In genomic region chr19:11356074-11356397, GRCh38 we compare ENCODE assay signal across 7 cellular contexts. TPM values are rescaled to one million over a fixed set of nuclear protein-coding genes. Genes with fewer than 3 reads are reported as not detected.
DNase-seq lines count a peak whose midpoint lies in the region; ATAC-seq, FAIRE-seq and TF ChIP-seq lines count a peak whose summit lies in the region.

No MANE protein-coding gene starts in this region.

- peaks cover 9% of the 10 kb centered on the region for H3K4me1 Mint-ChIP-seq in activated naive CD8-positive, alpha-beta T cell (ENCODE audit: low read depth)
- peaks cover 11 to 20% of the 10 kb centered on the region in 2 donors for H3K4me1 Mint-ChIP-seq in stimulated activated naive B cell treated with anti-CD40 and anti-IgM and Interleukin-4, amounts not matched to agents 10 μg/mL and 1 μg/mL and 100 μg/mL, for 72 hours

- no peak for TF ChIP-seq CTCF in keratinocyte (optimal IDR thresholded peaks at IDR 0.05 in 1 of 3, IDR thresholded peaks at IDR 0.05 in 1 of 3, conservative IDR thresholded peaks at IDR 0.05 in 1 of 3; ENCODE audit: extremely low read depth in 1 of 3, insufficient read depth in 2 of 3, low read length in 3 of 3)

- no peak overlapping the region for H3K9ac ChIP-seq in HUES64 (ENCODE audit: low read depth, low read length)
- peak overlapping the region; percentile 33 for H3K9ac ChIP-seq in keratinocyte (ENCODE audit: control insufficient read depth, extremely low read depth, insufficient read depth, low read length)

- no peak for ATAC-seq in stimulated activated naive B cell treated with anti-CD40 and anti-IgM and Interleukin-4, amounts not matched to agents 10 μg/mL and 1 μg/mL and 100 μg/mL, for 72 hours (replicated peaks)

- no peak overlapping the region for H2AFZ ChIP-seq in keratinocyte (ENCODE audit: control insufficient read depth, low read length)

- H3K4me3 ChIP-seq in HUES64 (ENCODE audit: low read length) (peak overlapping the region; percentile 51; the same call in 1 of the 2 replicates), keratinocyte (ENCODE audit: control insufficient read depth in 2 of 3, extremely low read depth in 1 of 3, insufficient read depth in 2 of 3, low read depth in 1 of 3, low read length in 3 of 3) (peak overlapping the region; percentile 51 to 71 (median 62))

- no peaks in the 10 kb centered on the region for H4K20me1 ChIP-seq in keratinocyte (ENCODE audit: control insufficient read depth, extremely low read depth, insufficient read depth, low read length)

- H3K4me1 ChIP-seq in HUES64 (ENCODE audit: insufficient read depth, low read length) (no peaks in the 10 kb centered on the region), keratinocyte (ENCODE audit: control insufficient read depth, extremely low read depth, insufficient read depth, low read length) (peaks cover 12% of the 10 kb centered on the region)

- H3K36me3 ChIP-seq in HUES64 (ENCODE audit: insufficient read depth, low read length) (no peaks in the 10 kb centered on the region), keratinocyte (ENCODE audit: control insufficient read depth in 2 of 2, extremely low read depth in 1 of 2, insufficient read depth in 2 of 2, low read length in 2 of 2) (no peaks in the 10 kb centered on the region)

- peak overlapping the region; percentile 89 for H3K4me2 ChIP-seq in keratinocyte (ENCODE audit: control insufficient read depth, extremely low read depth, insufficient read depth, low read depth, low read length)

- 85% methylated on average over 6 of the region's 6 CpGs for WGBS in HUES64

- FAIRE-seq in keratinocyte (lab: Jason Lieb, UNC), result no peak
- FAIRE-seq in GM19239 (lab: Jason Lieb, UNC), result no peak

- dilution Hi-C loops in keratinocyte (cut with MboI; ENCODE audit: extremely low pct_ligation_motif_present, low sequenced_read_pairs), result no loop called here

- H3K4me3 Mint-ChIP-seq in activated naive CD8-positive, alpha-beta T cell, result peak overlapping the region; percentile 76
- peak overlapping the region; percentile 79 to 80 for H3K4me3 Mint-ChIP-seq in stimulated activated naive B cell treated with anti-CD40 and anti-IgM and Interleukin-4, amounts not matched to agents 10 μg/mL and 1 μg/mL and 100 μg/mL, for 72 hours

- H3K79me2 ChIP-seq in keratinocyte (ENCODE audit: control insufficient read depth, insufficient read depth, low read length), result no peaks in the 10 kb centered on the region

- H3K9me3 ChIP-seq in HUES64 (ENCODE audit: insufficient read depth, low read depth, low read length), result no peaks in the 10 kb centered on the region
- H3K9me3 ChIP-seq in keratinocyte (ENCODE audit: control insufficient read depth, low read depth, low read length), result no peaks in the 10 kb centered on the region

- peaks cover 2% of the 10 kb centered on the region for H3K9me1 ChIP-seq in keratinocyte (ENCODE audit: control insufficient read depth, extremely low read depth, insufficient read depth, low read length)

- no peaks in the 10 kb centered on the region for H3K9me3 Mint-ChIP-seq in activated naive CD8-positive, alpha-beta T cell (ENCODE audit: low read depth)
- H3K9me3 Mint-ChIP-seq in stimulated activated naive B cell treated with anti-CD40 and anti-IgM and Interleukin-4, amounts not matched to agents 10 μg/mL and 1 μg/mL and 100 μg/mL, for 72 hours, result no peaks in the 10 kb centered on the region

- H3K36me3 Mint-ChIP-seq in activated naive CD8-positive, alpha-beta T cell, result peaks cover 2% of the 10 kb centered on the region
- H3K36me3 Mint-ChIP-seq in stimulated activated naive B cell treated with anti-CD40 and anti-IgM and Interleukin-4, amounts not matched to agents 10 μg/mL and 1 μg/mL and 100 μg/mL, for 72 hours, result peaks cover 3 to 5% of the 10 kb centered on the region in 2 donors

- H3K27me3 ChIP-seq in HUES64 (ENCODE audit: insufficient read depth, low read length) (peaks cover 16% of the 10 kb centered on the region), keratinocyte (ENCODE audit: control insufficient read depth, extremely low read depth, insufficient read depth, low read length) (no peaks in the 10 kb centered on the region)

- no peak overlapping the region for H3K27ac Mint-ChIP-seq in activated naive CD8-positive, alpha-beta T cell
- H3K27ac Mint-ChIP-seq in stimulated activated naive B cell treated with anti-CD40 and anti-IgM and Interleukin-4, amounts not matched to agents 10 μg/mL and 1 μg/mL and 100 μg/mL, for 72 hours, result peak overlapping the region; percentile 15

- no peak overlapping the region for H3K27ac ChIP-seq in HUES64 (ENCODE audit: low read depth, low read length)
- no peak overlapping the region for H3K27ac ChIP-seq in keratinocyte (ENCODE audit: control insufficient read depth, insufficient read depth, low read length)

- H3K27me3 Mint-ChIP-seq in activated naive CD8-positive, alpha-beta T cell, result peaks cover 6% of the 10 kb centered on the region
- H3K27me3 Mint-ChIP-seq in stimulated activated naive B cell treated with anti-CD40 and anti-IgM and Interleukin-4, amounts not matched to agents 10 μg/mL and 1 μg/mL and 100 μg/mL, for 72 hours, result peaks cover 16 to 18% of the 10 kb centered on the region in 2 donors

- DNase-seq in keratinocyte (ENCODE audit: low read depth, low spot score) (no peak), GM19239 (ENCODE audit: insufficient read length, low spot score) (no peak), NCI-H2081 treated with DMSO at 0.1 percent for 48 hours (lab: John Stamatoyannopoulos, UW) (no peak), GF-D8 (lab: John Stamatoyannopoulos, UW) (no peak)
- no peak for DNase-seq in stimulated activated naive B cell treated with anti-CD40 and anti-IgM and Interleukin-4, amounts not matched to agents 10 μg/mL and 1 μg/mL and 100 μg/mL, for 72 hours

RNA-seq across cellular contexts. Expression of gene PLPPR2, which starts 0.8 kb away (rescaled TPM):
- 4.8 TPM for polyA plus RNA-seq in HUES64 (2013, experiment 1 of 2)
- 6.3 TPM for polyA plus RNA-seq in HUES64 (2013, experiment 2 of 2)
- 3.5 to 9.1 TPM (median 5.7 TPM) in 3 replicates for polyA plus RNA-seq in keratinocyte
- polyA plus RNA-seq in keratinocyte (2011; ENCODE audit: low read depth), result 1.7 TPM
- 5.9 and 12.7 TPM in 2 replicates for polyA plus RNA-seq in keratinocyte (2011; cell fraction: cytosol; rRNA removed)
- polyA plus RNA-seq in keratinocyte (2011; cell fraction: nucleus; rRNA removed), result 14.4 and 18.4 TPM in 2 replicates
- polyA plus RNA-seq in keratinocyte (2012; ENCODE audit: low replicate concordance), result 14.6 and 28.9 TPM in 2 replicates
- polyA minus RNA-seq in keratinocyte, result 5.0 to 12.7 TPM (median 7.2 TPM) in 3 replicates
- 15.7 TPM for polyA minus RNA-seq in keratinocyte (2011; cell fraction: cytosol; rRNA and poly(A)+ RNA removed)
- polyA minus RNA-seq in keratinocyte (2011; cell fraction: nucleus; rRNA and poly(A)+ RNA removed), result 5.4 and 7.9 TPM in 2 replicates

RNA-seq across cellular contexts. Expression of gene CCDC159, which starts 9.7 kb away (rescaled TPM):
- polyA plus RNA-seq in HUES64 (2013, experiment 1 of 2), result 4.2 TPM
- polyA plus RNA-seq in HUES64 (2013, experiment 2 of 2), result 4.9 TPM
- 6.4 to 9.1 TPM (median 7.5 TPM) in 3 replicates for polyA plus RNA-seq in keratinocyte
- polyA plus RNA-seq in keratinocyte (2011; ENCODE audit: low read depth), result 7.4 TPM
- 3.3 and 4.9 TPM in 2 replicates for polyA plus RNA-seq in keratinocyte (2011; cell fraction: cytosol; rRNA removed)
- polyA plus RNA-seq in keratinocyte (2011; cell fraction: nucleus; rRNA removed), result 26.4 and 27.5 TPM in 2 replicates
- 7.6 and 11.5 TPM in 2 replicates for polyA plus RNA-seq in keratinocyte (2012; ENCODE audit: low replicate concordance)
- polyA minus RNA-seq in keratinocyte, result 0.89 to 5.7 TPM (median 4.7 TPM) in 3 replicates
- polyA minus RNA-seq in keratinocyte (2011; cell fraction: cytosol; rRNA and poly(A)+ RNA removed), result 7.1 TPM
- polyA minus RNA-seq in keratinocyte (2011; cell fraction: nucleus; rRNA and poly(A)+ RNA removed), result 3.4 and 7.3 TPM in 2 replicates

RNA-seq across cellular contexts. Expression of gene TMEM205, which starts 10.0 kb away (rescaled TPM):
- 53.3 TPM for polyA plus RNA-seq in HUES64 (2013, experiment 1 of 2)
- polyA plus RNA-seq in HUES64 (2013, experiment 2 of 2), result 57.5 TPM
- polyA plus RNA-seq in keratinocyte, result 65.5 to 107 TPM (median 91.7 TPM) in 3 replicates
- polyA plus RNA-seq in keratinocyte (2011; ENCODE audit: low read depth), result 11.6 TPM
- 104 and 173 TPM in 2 replicates for polyA plus RNA-seq in keratinocyte (2011; cell fraction: cytosol; rRNA removed)
- 138 and 164 TPM in 2 replicates for polyA plus RNA-seq in keratinocyte (2011; cell fraction: nucleus; rRNA removed)
- 66.9 and 77.4 TPM in 2 replicates for polyA plus RNA-seq in keratinocyte (2012; ENCODE audit: low replicate concordance)
- polyA minus RNA-seq in keratinocyte, result 59.6 to 78.6 TPM (median 77.0 TPM) in 3 replicates
- 63.3 TPM for polyA minus RNA-seq in keratinocyte (2011; cell fraction: cytosol; rRNA and poly(A)+ RNA removed)
- polyA minus RNA-seq in keratinocyte (2011; cell fraction: nucleus; rRNA and poly(A)+ RNA removed), result 21.9 and 24.1 TPM in 2 replicates

RNA-seq across cellular contexts. Expression of gene RAB3D, which starts 16.6 kb away (rescaled TPM):
- 5.0 TPM for polyA plus RNA-seq in HUES64 (2013, experiment 1 of 2)
- polyA plus RNA-seq in HUES64 (2013, experiment 2 of 2), result 5.6 TPM
- polyA plus RNA-seq in keratinocyte, result 63.1 to 99.0 TPM (median 66.0 TPM) in 3 replicates
- 16.6 TPM for polyA plus RNA-seq in keratinocyte (2011; ENCODE audit: low read depth)
- 58.8 and 83.8 TPM in 2 replicates for polyA plus RNA-seq in keratinocyte (2011; cell fraction: cytosol; rRNA removed)
- polyA plus RNA-seq in keratinocyte (2011; cell fraction: nucleus; rRNA removed), result 50.8 and 62.5 TPM in 2 replicates
- 25.6 and 35.3 TPM in 2 replicates for polyA plus RNA-seq in keratinocyte (2012; ENCODE audit: low replicate concordance)
- polyA minus RNA-seq in keratinocyte, result 235 to 417 TPM (median 372 TPM) in 3 replicates
- 95.5 TPM for polyA minus RNA-seq in keratinocyte (2011; cell fraction: cytosol; rRNA and poly(A)+ RNA removed)
- polyA minus RNA-seq in keratinocyte (2011; cell fraction: nucleus; rRNA and poly(A)+ RNA removed), result 37.4 and 91.4 TPM in 2 replicates

RNA-seq across cellular contexts. Expression of gene SWSAP1, which starts 18.4 kb away (rescaled TPM):
- polyA plus RNA-seq in HUES64 (2013, experiment 1 of 2), result 3.6 TPM
- 3.0 TPM for polyA plus RNA-seq in HUES64 (2013, experiment 2 of 2)
- 2.1 to 2.5 TPM (median 2.2 TPM) in 3 replicates for polyA plus RNA-seq in keratinocyte
- polyA plus RNA-seq in keratinocyte (2011; ENCODE audit: low read depth), result 0.62 TPM
- polyA plus RNA-seq in keratinocyte (2011; cell fraction: cytosol; rRNA removed), result 1.4 and 2.0 TPM in 2 replicates
- polyA plus RNA-seq in keratinocyte (2011; cell fraction: nucleus; rRNA removed), result 2.1 and 2.3 TPM in 2 replicates
- polyA plus RNA-seq in keratinocyte (2012; ENCODE audit: low replicate concordance), result 2.1 and 3.2 TPM in 2 replicates
- 0.77 to 1.4 TPM (median 1.1 TPM) in 3 replicates for polyA minus RNA-seq in keratinocyte
- polyA minus RNA-seq in keratinocyte (2011; cell fraction: cytosol; rRNA and poly(A)+ RNA removed), result not detected
- polyA minus RNA-seq in keratinocyte (2011; cell fraction: nucleus; rRNA and poly(A)+ RNA removed), result 0.53 and 0.54 TPM in 2 replicates
